In the genomic region with DNA sequence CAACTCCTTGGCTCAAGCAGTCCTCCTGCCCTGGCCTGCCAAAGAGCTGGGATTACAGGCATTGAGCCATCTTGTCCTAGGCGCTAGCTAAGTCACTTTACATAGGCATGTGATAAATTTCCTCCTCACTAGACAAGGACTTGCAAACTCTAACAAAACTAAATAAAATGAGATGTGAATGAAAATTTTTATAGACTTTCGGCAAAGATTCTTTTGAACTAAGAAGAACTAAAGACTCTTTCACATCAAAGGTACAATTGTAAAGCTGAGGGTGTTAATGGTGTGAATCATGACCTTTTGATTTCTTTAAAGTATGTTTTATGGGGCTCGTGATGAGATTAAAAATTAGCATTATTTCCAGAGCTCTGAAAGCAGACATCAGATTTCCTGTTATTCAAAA, we compare ENCODE assay signal across 26 cellular contexts.
"Had no signal": no experiment of that assay in that cellular context is flagged by ENCODE, and none has a peak within 500 bp of the region (broad histone marks: within the 10 kb centered on the region; RNA-seq: fewer than 3 reads in every experiment).

No MANE protein-coding gene starts in this region.

- ATAC-seq: left cardiac atrium; left lobe of liver; lower lobe of right lung; naive thymus-derived CD8-positive, alpha-beta T cell; pancreas; right cardiac atrium; sciatic nerve; stimulated activated memory B cell treated with anti-CD40 and anti-IgM and Interleukin-4, amounts not matched to agents 10 μg/mL and 1 μg/mL and 100 μg/mL, for 72 hours; stimulated activated naive CD8-positive, alpha-beta T cell treated with anti-CD3 and anti-CD28 coated beads, Interleukin-15, amount 100 ng/mL, for 72 hours had no signal

- H3K4me1 Mint-ChIP-seq: naive thymus-derived CD8-positive, alpha-beta T cell; nephron; neural crest cell; stimulated activated memory B cell treated with anti-CD40 and anti-IgM and Interleukin-4, amounts not matched to agents 10 μg/mL and 1 μg/mL and 100 μg/mL, for 72 hours; stimulated activated naive CD8-positive, alpha-beta T cell treated with anti-CD3 and anti-CD28 coated beads, Interleukin-15, amount 100 ng/mL, for 72 hours had no signal

- H3K36me3 ChIP-seq: lower lobe of right lung, pancreas, prostate gland, spleen, tibial nerve, uterus had no signal

- H3K4me3 ChIP-seq: lower lobe of right lung, pancreas, prostate gland, skin epidermis, spleen, tibial nerve, uterus had no signal

- H3K27ac ChIP-seq: lower lobe of right lung, pancreas, prostate gland, skin epidermis, spleen, tibial nerve, uterus had no signal

- H3K9me3 Mint-ChIP-seq: nephron; stimulated activated memory B cell treated with anti-CD40 and anti-IgM and Interleukin-4, amounts not matched to agents 10 μg/mL and 1 μg/mL and 100 μg/mL, for 72 hours had no signal

- H3K4me3 Mint-ChIP-seq: naive thymus-derived CD8-positive, alpha-beta T cell; nephron; neural crest cell; stimulated activated memory B cell treated with anti-CD40 and anti-IgM and Interleukin-4, amounts not matched to agents 10 μg/mL and 1 μg/mL and 100 μg/mL, for 72 hours; stimulated activated naive CD8-positive, alpha-beta T cell treated with anti-CD3 and anti-CD28 coated beads, Interleukin-15, amount 100 ng/mL, for 72 hours; type B pancreatic cell had no signal

- H3K4me1 ChIP-seq: lower lobe of right lung, pancreas, prostate gland, spleen, tibial nerve, uterus had no signal

- H3K27me3 ChIP-seq: pancreas, spleen, tibial nerve, uterus had no signal

- H3K27ac Mint-ChIP-seq: naive thymus-derived CD8-positive, alpha-beta T cell; nephron; stimulated activated memory B cell treated with anti-CD40 and anti-IgM and Interleukin-4, amounts not matched to agents 10 μg/mL and 1 μg/mL and 100 μg/mL, for 72 hours; stimulated activated naive CD8-positive, alpha-beta T cell treated with anti-CD3 and anti-CD28 coated beads, Interleukin-15, amount 100 ng/mL, for 72 hours; type B pancreatic cell had no signal

- H3K27me3 Mint-ChIP-seq: naive thymus-derived CD8-positive, alpha-beta T cell; stimulated activated memory B cell treated with anti-CD40 and anti-IgM and Interleukin-4, amounts not matched to agents 10 μg/mL and 1 μg/mL and 100 μg/mL, for 72 hours; stimulated activated naive CD8-positive, alpha-beta T cell treated with anti-CD3 and anti-CD28 coated beads, Interleukin-15, amount 100 ng/mL, for 72 hours; type B pancreatic cell had no signal

- FAIRE-seq: keratinocyte, pancreas had no signal

- DNase-seq: hippocampal formation; kidney glomerular epithelial cell; left cardiac atrium; lower lobe of right lung; mammary epithelial cell; naive thymus-derived CD8-positive, alpha-beta T cell; nucleus accumbens; pancreas; retina; right cardiac atrium; spleen; stimulated activated CD4-positive, alpha-beta T cell treated with anti-CD3 and anti-CD28 coated beads, Interleukin-4, amount 100 ng/mL, for 24 hours; stimulated activated naive CD4-positive, alpha-beta T cell treated with Interleukin-2 at 50 U/mL for 16 hours; stimulated activated naive CD8-positive, alpha-beta T cell treated with anti-CD3 and anti-CD28 coated beads, Interleukin-15, amount 100 ng/mL, for 72 hours; substantia nigra; uterus had no signal

- H3K9me3 ChIP-seq: lower lobe of right lung, pancreas, prostate gland, tibial nerve, uterus had no signal

- H3K36me3 Mint-ChIP-seq: naive thymus-derived CD8-positive, alpha-beta T cell; stimulated activated memory B cell treated with anti-CD40 and anti-IgM and Interleukin-4, amounts not matched to agents 10 μg/mL and 1 μg/mL and 100 μg/mL, for 72 hours; type B pancreatic cell had no signal
